ENCODE assay signal across 13 cellular contexts in genomic region chr12:124279846-124280360, GRCh38. TPM values are rescaled to one million over a fixed set of nuclear protein-coding genes. Genes with fewer than 3 reads are reported as not detected.
A peak's percentile ranks its signal among the peaks of the same experiment; 100 is the strongest.
DNase-seq lines count a peak whose midpoint lies in the region; ATAC-seq, FAIRE-seq and TF ChIP-seq lines count a peak whose summit lies in the region.
"Had no signal": no experiment of that assay in that cellular context is flagged by ENCODE, and none has a peak within 500 bp of the region (broad histone marks: within the 10 kb centered on the region; RNA-seq: fewer than 3 reads in every experiment).

No MANE protein-coding gene starts in this region.

- TF ChIP-seq CTCF in breast epithelium (IDR thresholded peaks at IDR 0.05) (no peak), MCF 10A (IDR thresholded peaks at IDR 0.05; ENCODE audit: unreplicated experiment) (no peak), RWPE2 (IDR thresholded peaks at IDR 0.05; ENCODE audit: poor library complexity, severe bottlenecking) (no peak)

- H3K27me3 Mint-ChIP-seq in MCF 10A (ENCODE audit: insufficient read depth, unreplicated experiment): peaks cover 84% of the 10 kb centered on the region

- TF ChIP-seq POLR2A in breast epithelium (IDR thresholded peaks at IDR 0.05): no peak

- no peaks in the 10 kb centered on the region for H3K36me3 ChIP-seq in breast epithelium
- H3K36me3 ChIP-seq in RWPE2 (ENCODE audit: low read depth): no peaks in the 10 kb centered on the region
- no peaks in the 10 kb centered on the region for H3K36me3 ChIP-seq in small intestine (ENCODE audit: control insufficient read depth in 2 of 2, insufficient read depth in 2 of 2, low read length in 2 of 2)
- H3K36me3 ChIP-seq: esophagus squamous epithelium had no signal

- H3K4me1 ChIP-seq in breast epithelium: no peaks in the 10 kb centered on the region
- no peaks in the 10 kb centered on the region for H3K4me1 ChIP-seq in RWPE2 (ENCODE audit: insufficient read depth, poor library complexity, severe bottlenecking)
- peaks cover 0 to 3% of the 10 kb centered on the region in 2 donors for H3K4me1 ChIP-seq in small intestine (ENCODE audit: control insufficient read depth in 2 of 2, insufficient read depth in 1 of 2, low read depth in 1 of 2, low read length in 1 of 2)

- POLR2A ChIA-PET in MCF 10A (lab: Yijun Ruan, JAX): interaction anchor here (1.2 kb wide), 1 partner anchor 35 kb away, joined by 4 read pairs; no protein-coding TSS in a partner anchor

- H3K4me1 Mint-ChIP-seq in MCF 10A (ENCODE audit: insufficient read depth, unreplicated experiment): no peaks in the 10 kb centered on the region

- H3K27ac ChIP-seq in breast epithelium (no peak overlapping the region), RWPE2 (ENCODE audit: poor library complexity, severe bottlenecking) (no peak overlapping the region), small intestine (ENCODE audit: low read depth in 1 of 2, low read length in 1 of 2) (no peak overlapping the region)
- H3K27ac ChIP-seq: esophagus squamous epithelium had no signal

- intact Hi-C loops in breast epithelium (cut with DNase I; ENCODE audit: low total_unique reads): no loop called here
- intact Hi-C loops in MCF 10A (cut with micrococcal nuclease): no loop called here
- intact Hi-C loops in left colon (cut with DNase I, micrococcal nuclease): no loop called here

- H3K9me3 Mint-ChIP-seq in MCF 10A (ENCODE audit: unreplicated experiment): no peaks in the 10 kb centered on the region

- peak; percentile 46 for ATAC-seq in RWPE2 (ENCODE audit: low read depth)
- ATAC-seq in left colon: peak; percentile 69
- ATAC-seq: activated T-cell treated with anti-CD3 and anti-CD28 coated beads, Interleukin-2, amount 50 U/mL, for 4 hours had no signal

- CTCF ChIA-PET in MCF 10A (lab: Yijun Ruan, JAX): interaction anchor here (0.7 kb wide), 1 partner anchor 243 kb away, joined by 3 read pairs; no protein-coding TSS in a partner anchor

- H3K27me3 ChIP-seq in breast epithelium: peaks cover 0 to 10% of the 10 kb centered on the region in 2 donors
- peaks cover 36% of the 10 kb centered on the region for H3K27me3 ChIP-seq in RWPE2 (ENCODE audit: insufficient read depth, poor library complexity, severe bottlenecking)
- peaks cover 0 to 10% of the 10 kb centered on the region in 2 donors for H3K27me3 ChIP-seq in small intestine (ENCODE audit: control insufficient read depth in 2 of 2, insufficient read depth in 2 of 2, low read length in 2 of 2)

- H3K36me3 Mint-ChIP-seq in MCF 10A (ENCODE audit: insufficient read depth, unreplicated experiment): no peaks in the 10 kb centered on the region

- H3K4me3 ChIP-seq in breast epithelium (peak overlapping the region in 2 of 3 donors; percentile 19 to 44), RWPE2 (ENCODE audit: severe bottlenecking) (no peak overlapping the region), small intestine (ENCODE audit: low read depth in 1 of 2, low read length in 2 of 2) (no peak overlapping the region)
- H3K4me3 ChIP-seq: esophagus squamous epithelium had no signal

- WGBS in small intestine, 3 donors: 25 to 45% (median 41%) methylated on average over 13 to 19 of the region's 19 CpGs

- no peak overlapping the region for H3K4me3 Mint-ChIP-seq in MCF 10A (ENCODE audit: unreplicated experiment)
- H3K4me3 Mint-ChIP-seq: activated T-cell treated with anti-CD3 and anti-CD28 coated beads, Interleukin-2, amount 50 U/mL, for 4 hours had no signal

- DNase-seq in breast epithelium (ENCODE audit: low spot score in 2 of 2) (peak in 1 of 2 donors; percentile 34), MCF 10A (ENCODE audit: unreplicated experiment) (no peak), RWPE2 (ENCODE audit: low spot score) (no peak), left colon (no peak), small intestine (peak; percentile 18), HTR-8/SVneo (ENCODE audit: insufficient read length, low spot score) (no peak), activated gamma-delta T cell treated with Interleukin-2 at 50 U/mL for 16 hours (no peak)
- DNase-seq in stimulated activated CD4-positive, alpha-beta T cell treated with anti-CD3 and anti-CD28 coated beads, Interleukin-2, amount 100 ng/mL, for 48 hours: no peak
- DNase-seq: activated CD4-positive, alpha-beta T cell treated with anti-CD3 and anti-CD28 coated beads for 4 hours; activated T-cell treated with anti-CD3 and anti-CD28 coated beads, Interleukin-2, amount 50 U/mL, for 4 hours; DMS 273 treated with DMSO at 0.1 percent for 48 hours; esophagus squamous epithelium; T-helper 2 cell had no signal

- H3K9me3 ChIP-seq in breast epithelium (peaks cover 0 to 7% of the 10 kb centered on the region in 2 donors), RWPE2 (ENCODE audit: severe bottlenecking) (no peaks in the 10 kb centered on the region), small intestine (ENCODE audit: control insufficient read depth, low read depth) (no peaks in the 10 kb centered on the region)

- no TSS peak for BruUV-seq in MCF 10A (replicated peaks; lab: Mats Ljungman, UMichigan)

- H3K27ac Mint-ChIP-seq in MCF 10A (ENCODE audit: low read depth, unreplicated experiment): no peak overlapping the region

- FAIRE-seq in small intestine (lab: Jason Lieb, UNC): no peak
- FAIRE-seq in HTR-8/SVneo (lab: Jason Lieb, UNC): no peak

RNA-seq across cellular contexts. Expression of gene RFLNA, which starts 15.0 kb away (rescaled TPM):
- total RNA-seq in breast epithelium: 10 to 100 TPM in 1 of 3 donors, 1 to 10 TPM in 1, not detected in 1; 1.3 to 11.4 TPM
- not detected in 2 replicates for total RNA-seq in MCF 10A (2022)
- 10 to 100 TPM; 46.2 to 51.0 TPM for total RNA-seq in left colon
- 10 to 100 TPM; 15.9 to 36.7 (median 19.9) TPM for polyA plus RNA-seq in small intestine
- total RNA-seq: activated T-cell treated with anti-CD3 and anti-CD28 coated beads, Interleukin-2, amount 50 U/mL, for 4 hours had no signal

Comparison
In these comparisons a context has a peak if more than half of its experiments do, and no peak if none do; other contexts are left out.
1. H3K4me3 ChIP-seq: peak in breast epithelium (2 of 3); none in RWPE2 (single experiment) and small intestine (0 of 2).